ENCODE assay signal across 1 cellular context in the genomic region with DNA sequence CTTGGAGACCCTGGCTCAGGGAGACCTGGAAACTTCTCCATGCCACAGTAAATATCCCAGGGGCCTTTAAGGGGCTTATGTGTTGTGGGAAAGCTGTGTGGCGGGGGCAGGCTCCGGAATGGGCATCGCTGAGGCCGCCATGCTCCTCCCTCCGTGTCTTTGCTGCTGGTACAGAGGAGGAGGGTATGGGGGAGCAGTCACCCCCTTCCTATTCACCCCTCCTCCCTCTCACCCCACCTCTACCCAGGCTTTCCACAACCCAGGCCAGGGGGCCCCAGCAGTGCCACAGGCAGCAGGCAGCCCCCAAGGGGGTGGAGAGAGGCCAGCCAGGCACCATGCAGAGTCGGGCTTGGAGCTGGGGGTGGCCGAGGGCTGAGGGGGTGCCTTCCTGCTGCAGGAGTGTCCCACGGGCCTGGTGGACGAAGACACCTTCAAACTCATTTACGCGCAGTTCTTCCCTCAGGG.
TF ChIP-seq lines count a peak whose summit lies in the region.

No MANE protein-coding gene starts in this region.

TF ChIP-seq in HepG2, 621 proteins besides CTCF, POLR2A, EP300 and RAD21 (continued from another document):
- TF ChIP-seq ERF (CRISPR knock-in tag; IDR thresholded peaks at IDR 0.05): no peak
- no peak for TF ChIP-seq TAF1 (CRISPR knock-in tag; IDR thresholded peaks at IDR 0.05)
- no peak for TF ChIP-seq RORA (CRISPR knock-in tag; IDR thresholded peaks at IDR 0.05)
- no peak for TF ChIP-seq FOXO4 (CRISPR knock-in tag; conservative IDR thresholded peaks at IDR 0.05)
- no peak for TF ChIP-seq ZNF350 (CRISPR knock-in tag; IDR thresholded peaks at IDR 0.05; ENCODE audit: borderline replicate concordance, low read depth)
- no peak for TF ChIP-seq ISX (CRISPR knock-in tag; conservative IDR thresholded peaks at IDR 0.05)
- TF ChIP-seq SALL2 (CRISPR knock-in tag; IDR thresholded peaks at IDR 0.05): no peak
- TF ChIP-seq ZNF605 (CRISPR knock-in tag; IDR thresholded peaks at IDR 0.05): no peak
- no peak for TF ChIP-seq KLF13 (CRISPR knock-in tag; IDR thresholded peaks at IDR 0.05)
- TF ChIP-seq KLF12 (CRISPR knock-in tag; IDR thresholded peaks at IDR 0.05; ENCODE audit: borderline replicate concordance): no peak
- TF ChIP-seq TAF15 (IDR thresholded peaks at IDR 0.05; ENCODE audit: low read depth, low read length, poor library complexity, severe bottlenecking): no peak
- no peak for TF ChIP-seq ETS1 (CRISPR knock-in tag; IDR thresholded peaks at IDR 0.05)
- TF ChIP-seq GTF2F1 (IDR thresholded peaks at IDR 0.05; ENCODE audit: low read length): no peak
- no peak for TF ChIP-seq ZNF564 (CRISPR knock-in tag; IDR thresholded peaks at IDR 0.05)
- TF ChIP-seq HHEX (CRISPR knock-in tag; IDR thresholded peaks at IDR 0.05): no peak
- TF ChIP-seq, protein P1, sequence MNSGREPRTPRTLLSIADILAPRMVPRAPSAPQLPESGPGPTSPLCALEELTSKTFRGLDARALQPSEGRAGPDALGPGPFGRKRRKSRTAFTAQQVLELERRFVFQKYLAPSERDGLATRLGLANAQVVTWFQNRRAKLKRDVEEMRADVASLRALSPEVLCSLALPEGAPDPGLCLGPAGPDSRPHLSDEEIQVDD (CRISPR knock-in tag; IDR thresholded peaks at IDR 0.05; ENCODE audit: borderline replicate concordance): no peak
- TF ChIP-seq FIP1L1 (IDR thresholded peaks at IDR 0.05; ENCODE audit: borderline replicate concordance, insufficient read depth, low read depth, low read length): no peak
- TF ChIP-seq, protein P2, sequence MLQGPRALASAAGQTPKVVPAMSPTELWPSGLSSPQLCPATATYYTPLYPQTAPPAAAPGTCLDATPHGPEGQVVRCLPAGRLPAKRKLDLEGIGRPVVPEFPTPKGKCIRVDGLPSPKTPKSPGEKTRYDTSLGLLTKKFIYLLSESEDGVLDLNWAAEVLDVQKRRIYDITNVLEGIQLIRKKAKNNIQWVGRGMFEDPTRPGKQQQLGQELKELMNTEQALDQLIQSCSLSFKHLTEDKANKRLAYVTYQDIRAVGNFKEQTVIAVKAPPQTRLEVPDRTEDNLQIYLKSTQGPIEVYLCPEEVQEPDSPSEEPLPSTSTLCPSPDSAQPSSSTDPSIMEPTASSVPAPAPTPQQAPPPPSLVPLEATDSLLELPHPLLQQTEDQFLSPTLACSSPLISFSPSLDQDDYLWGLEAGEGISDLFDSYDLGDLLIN (CRISPR knock-in tag; IDR thresholded peaks at IDR 0.05; ENCODE audit: borderline replicate concordance): no peak
